ENCODE assay signal across 9 cellular contexts in genomic region chr10:109912335-109913282, GRCh38. TPM values are rescaled to one million over a fixed set of nuclear protein-coding genes. Genes with fewer than 3 reads are reported as not detected.
DNase-seq lines count a peak whose midpoint lies in the region; ATAC-seq and TF ChIP-seq lines count a peak whose summit lies in the region.
"Had no signal": no experiment of that assay in that cellular context is flagged by ENCODE, and none has a peak within 500 bp of the region (broad histone marks: within the 10 kb centered on the region; RNA-seq: fewer than 3 reads in every experiment).

No MANE protein-coding gene starts in this region.

- POLR2A ChIA-PET in CD4-positive, alpha-beta T cell (lab: Charles Lee): interaction anchor here (0.7 to 1.3 kb wide), 3 partner anchors 9 to 16 kb away, joined by 3 to 6 read pairs (median 3); partner anchors contain the start of gene XPNPEP1
- POLR2A ChIA-PET in activated CD8-positive, alpha-beta T cell treated with anti-CD3 and anti-CD28 coated beads for 36 hours (lab: Charles Lee): interaction anchor here (0.6 to 1.5 kb wide), 2 partner anchors 22 to 279 kb away, joined by 3 to 4 read pairs; no protein-coding TSS in a partner anchor

- no peaks in the 10 kb centered on the region for H3K9me3 ChIP-seq in CD4-positive, alpha-beta T cell (ENCODE audit: control insufficient read depth, low read length)
- no peaks in the 10 kb centered on the region for H3K9me3 ChIP-seq in osteoblast (ENCODE audit: low read depth, low read length)

- CTCF ChIA-PET in CD4-positive, alpha-beta T cell (lab: Charles Lee): no interaction called here
- CTCF ChIA-PET in activated CD8-positive, alpha-beta T cell treated with anti-CD3 and anti-CD28 coated beads for 36 hours (lab: Charles Lee): interaction anchor here (1.8 to 6.4 kb wide), 4 partner anchors 10 to 29 kb away, joined by 4 to 41 read pairs (median 8); no protein-coding TSS in a partner anchor

- peaks cover 11% of the 10 kb centered on the region for H4K20me1 ChIP-seq in osteoblast (ENCODE audit: insufficient read depth, low read length)

- TF ChIP-seq CTCF in CD4-positive, alpha-beta T cell (IDR thresholded peaks at IDR 0.05): no peak
- no peak for TF ChIP-seq CTCF in activated CD8-positive, alpha-beta T cell treated with anti-CD3 and anti-CD28 coated beads for 36 hours (IDR thresholded peaks at IDR 0.05)
- no peak for TF ChIP-seq CTCF in osteoblast (IDR thresholded peaks at IDR 0.05; ENCODE audit: extremely low read depth, low read depth, low read length)

- H3K36me3 Mint-ChIP-seq in CD4-positive, alpha-beta T cell (ENCODE audit: low read depth): peaks cover 43% of the 10 kb centered on the region
- peaks cover 65% of the 10 kb centered on the region for H3K36me3 Mint-ChIP-seq in activated CD8-positive, alpha-beta T cell treated with anti-CD3 and anti-CD28 coated beads for 36 hours (ENCODE audit: low read depth)

- no peak overlapping the region for H2AFZ ChIP-seq in osteoblast (ENCODE audit: low read length)

- H3K79me2 ChIP-seq in osteoblast (ENCODE audit: insufficient read depth, low read length): peaks cover 80% of the 10 kb centered on the region

- H3K4me3 Mint-ChIP-seq in CD4-positive, alpha-beta T cell: no peak overlapping the region
- H3K4me3 Mint-ChIP-seq in activated CD8-positive, alpha-beta T cell treated with anti-CD3 and anti-CD28 coated beads for 36 hours: no peak overlapping the region
- H3K4me3 Mint-ChIP-seq: dendritic cell treated with granulocyte-macrophage colony-stimulating factor and Interleukin-4, amounts not matched to agents 40 ng/mL and 50 ng/mL, for 4 days had no signal

- H3K4me1 Mint-ChIP-seq in CD4-positive, alpha-beta T cell (ENCODE audit: low read depth): peaks cover 75% of the 10 kb centered on the region
- peaks cover 71% of the 10 kb centered on the region for H3K4me1 Mint-ChIP-seq in activated CD8-positive, alpha-beta T cell treated with anti-CD3 and anti-CD28 coated beads for 36 hours (ENCODE audit: low read depth)

- H3K27me3 Mint-ChIP-seq in CD4-positive, alpha-beta T cell: no peaks in the 10 kb centered on the region
- no peaks in the 10 kb centered on the region for H3K27me3 Mint-ChIP-seq in activated CD8-positive, alpha-beta T cell treated with anti-CD3 and anti-CD28 coated beads for 36 hours
- H3K27me3 Mint-ChIP-seq: dendritic cell treated with granulocyte-macrophage colony-stimulating factor and Interleukin-4, amounts not matched to agents 40 ng/mL and 50 ng/mL, for 4 days had no signal

- H3K36me3 ChIP-seq in osteoblast (ENCODE audit: insufficient read depth, low read length): peaks cover 17% of the 10 kb centered on the region

- H3K27me3 ChIP-seq in CD4-positive, alpha-beta T cell (ENCODE audit: control insufficient read depth, insufficient read depth, low read length): no peaks in the 10 kb centered on the region
- no peaks in the 10 kb centered on the region for H3K27me3 ChIP-seq in osteoblast (ENCODE audit: insufficient read depth, low read length)

- intact Hi-C loops in CD4-positive, alpha-beta T cell (cut with DNase I, micrococcal nuclease): loop anchor here in 1 of 2 experiments (10.0 kb wide), 1 partner anchor 312 kb away; no protein-coding TSS in a partner anchor
- intact Hi-C loops in activated CD8-positive, alpha-beta T cell treated with anti-CD3 and anti-CD28 coated beads for 36 hours (cut with micrococcal nuclease): no loop called here

- H3K27ac ChIP-seq in CD4-positive, alpha-beta T cell (ENCODE audit: low read depth, low read length): no peak overlapping the region
- H3K27ac ChIP-seq in osteoblast (ENCODE audit: low read depth, low read length): peak overlapping the region; percentile 49

- H3K4me2 ChIP-seq in osteoblast (ENCODE audit: insufficient read depth, low read length): no peak overlapping the region

- DNase-seq in CD4-positive, alpha-beta T cell: no peak
- DNase-seq in activated CD8-positive, alpha-beta T cell treated with anti-CD3 and anti-CD28 coated beads for 36 hours: no peak
- DNase-seq in osteoblast (ENCODE audit: insufficient read length, low spot score, missing footprints): no peak
- DNase-seq in NCI-H2196 treated with DMSO at 0.1 percent for 48 hours (lab: John Stamatoyannopoulos, UW; ENCODE audit: unreplicated experiment): no peak
- no peak for DNase-seq in NCI-H2029 (lab: John Stamatoyannopoulos, UW)
- no peak for DNase-seq in RKO (ENCODE audit: low spot score)

- no peak for ATAC-seq in CD4-positive, alpha-beta T cell (ENCODE audit: poor library complexity)
- ATAC-seq in GM19463 (IDR thresholded peaks at IDR 0.05; ENCODE audit: unreplicated experiment) (peak; percentile 78), HG03442 (IDR thresholded peaks at IDR 0.05; ENCODE audit: unreplicated experiment) (peak; percentile 64)
- no peak for ATAC-seq in activated CD8-positive, alpha-beta T cell treated with anti-CD3 and anti-CD28 coated beads for 36 hours

- peak overlapping the region; percentile 39 for H3K27ac Mint-ChIP-seq in CD4-positive, alpha-beta T cell
- peak overlapping the region; percentile 37 for H3K27ac Mint-ChIP-seq in activated CD8-positive, alpha-beta T cell treated with anti-CD3 and anti-CD28 coated beads for 36 hours
- H3K27ac Mint-ChIP-seq: dendritic cell treated with granulocyte-macrophage colony-stimulating factor and Interleukin-4, amounts not matched to agents 40 ng/mL and 50 ng/mL, for 4 days had no signal

- peaks cover 28% of the 10 kb centered on the region for H3K4me1 ChIP-seq in osteoblast (ENCODE audit: insufficient read depth, low read length)

- H3K9me3 Mint-ChIP-seq in CD4-positive, alpha-beta T cell: no peaks in the 10 kb centered on the region
- no peaks in the 10 kb centered on the region for H3K9me3 Mint-ChIP-seq in activated CD8-positive, alpha-beta T cell treated with anti-CD3 and anti-CD28 coated beads for 36 hours
- H3K9me3 Mint-ChIP-seq: dendritic cell treated with granulocyte-macrophage colony-stimulating factor and Interleukin-4, amounts not matched to agents 40 ng/mL and 50 ng/mL, for 4 days had no signal

- H3K4me3 ChIP-seq in osteoblast (ENCODE audit: insufficient read depth, low read length): no peak overlapping the region

RNA-seq across cellular contexts. Expression of gene XPNPEP1, which starts 10.7 kb away (rescaled TPM):
- 10 to 100 TPM; 50.3 to 54.3 TPM for total RNA-seq in CD4-positive, alpha-beta T cell
- 10 to 100 TPM; 96.5 to 97.0 TPM for total RNA-seq in activated CD8-positive, alpha-beta T cell treated with anti-CD3 and anti-CD28 coated beads for 36 hours
- 123 and 140 TPM in 2 replicates for total RNA-seq in osteoblast

Comparison
In these comparisons a context has a peak if more than half of its experiments do, and no peak if none do; other contexts are left out.
1. ATAC-seq: peak in GM19463 (single experiment) and HG03442 (single experiment); none in CD4-positive, alpha-beta T cell (single experiment) and activated CD8-positive, alpha-beta T cell treated with anti-CD3 and anti-CD28 coated beads for 36 hours (single experiment).